15 cellular contexts compared by ENCODE assay signal in the genomic region with DNA sequence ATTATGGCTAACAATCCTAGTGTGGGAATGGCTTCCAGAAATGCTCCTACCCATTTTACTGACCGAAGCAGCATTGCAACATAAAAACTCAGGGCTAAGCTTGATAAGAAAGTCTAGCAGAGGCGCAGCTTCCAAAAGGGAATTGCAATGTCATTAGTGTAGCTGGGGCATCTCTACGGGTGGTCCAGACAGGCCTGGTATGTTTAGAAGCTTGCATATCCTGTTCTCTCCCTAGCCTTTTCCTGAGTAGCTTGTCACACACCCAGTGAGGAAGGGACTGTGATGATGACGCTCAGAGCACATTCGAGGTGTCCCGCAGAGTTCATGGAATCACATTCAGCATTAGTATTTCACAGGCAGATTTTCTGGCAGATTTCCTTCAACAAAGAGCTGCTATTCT. TPM values are rescaled to one million over a fixed set of nuclear protein-coding genes. Genes with fewer than 3 reads are reported as not detected.
DNase-seq lines count a peak whose midpoint lies in the region; ATAC-seq and TF ChIP-seq lines count a peak whose summit lies in the region.
"Had no signal": no experiment of that assay in that cellular context is flagged by ENCODE, and none has a peak within 500 bp of the region (broad histone marks: within the 10 kb centered on the region; RNA-seq: fewer than 3 reads in every experiment).

No MANE protein-coding gene starts in this region.

- TF ChIP-seq CTCF in fibroblast of villous mesenchyme (IDR thresholded peaks at IDR 0.05; ENCODE audit: insufficient read depth, low read depth, low read length), result no peak
- no peak for TF ChIP-seq CTCF in GM10248 (IDR thresholded peaks at IDR 0.05; ENCODE audit: control extremely low read depth, extremely low read depth, low read depth, missing control alignments)

- no peaks in the 10 kb centered on the region for H3K9me3 Mint-ChIP-seq in natural killer cell treated with Interleukin-12 subunit alpha and Interleukin-12 subunit beta and Interleukin-15 and Interleukin-18, amount 100 ng/mL, for 72 hours
- H3K9me3 Mint-ChIP-seq: naive B cell had no signal

- POLR2A ChIA-PET in GM10248 (lab: Yijun Ruan, JAX), result no interaction called here

- no peaks in the 10 kb centered on the region for H3K36me3 Mint-ChIP-seq in natural killer cell treated with Interleukin-12 subunit alpha and Interleukin-12 subunit beta and Interleukin-15 and Interleukin-18, amount 100 ng/mL, for 72 hours
- H3K36me3 Mint-ChIP-seq: CD14-positive monocyte, naive B cell had no signal

- H3K4me3 Mint-ChIP-seq in natural killer cell treated with Interleukin-12 subunit alpha and Interleukin-12 subunit beta and Interleukin-15 and Interleukin-18, amount 100 ng/mL, for 72 hours, result no peak overlapping the region
- H3K4me3 Mint-ChIP-seq: CD14-positive monocyte, naive B cell had no signal

- no peak overlapping the region for H3K27ac Mint-ChIP-seq in natural killer cell treated with Interleukin-12 subunit alpha and Interleukin-12 subunit beta and Interleukin-15 and Interleukin-18, amount 100 ng/mL, for 72 hours
- H3K27ac Mint-ChIP-seq: CD14-positive monocyte, naive B cell had no signal

- no peak overlapping the region for H3K4me3 ChIP-seq in fibroblast of villous mesenchyme (ENCODE audit: low read depth, low read length)
- H3K4me3 ChIP-seq: uterus had no signal

- no peaks in the 10 kb centered on the region for H3K27me3 Mint-ChIP-seq in natural killer cell treated with Interleukin-12 subunit alpha and Interleukin-12 subunit beta and Interleukin-15 and Interleukin-18, amount 100 ng/mL, for 72 hours
- H3K27me3 Mint-ChIP-seq: naive B cell had no signal

- peak; percentile 62 for DNase-seq in Daoy (ENCODE audit: low read depth)
- DNase-seq in RPMI7951 (ENCODE audit: low read depth), result peak; percentile 47
- peak; percentile 92 for DNase-seq in fibroblast of villous mesenchyme (ENCODE audit: low read depth)
- DNase-seq in myocyte (ENCODE audit: low read depth), result peak; percentile 48
- no peak for DNase-seq in natural killer cell treated with Interleukin-12 subunit alpha and Interleukin-12 subunit beta and Interleukin-15 and Interleukin-18, amount 100 ng/mL, for 72 hours (ENCODE audit: low spot score)
- no peak for DNase-seq in GM10248 (ENCODE audit: extremely low spot score)
- no peak for DNase-seq in NCI-H774 (lab: John Stamatoyannopoulos, UW)
- no peak for DNase-seq in NCI-H1105 treated with DMSO at 0.1 percent for 48 hours (lab: John Stamatoyannopoulos, UW)
- DNase-seq: activated CD8-positive, alpha-beta memory T cell treated with anti-CD3 and anti-CD28 coated beads, Interleukin-2, amount 50 U/mL, for 48 hours; amygdala; hypothalamus; KG1; naive B cell; uterus had no signal

- ATAC-seq in natural killer cell treated with Interleukin-12 subunit alpha and Interleukin-12 subunit beta and Interleukin-15 and Interleukin-18, amount 100 ng/mL, for 72 hours, result no peak

- no peaks in the 10 kb centered on the region for H3K4me1 Mint-ChIP-seq in natural killer cell treated with Interleukin-12 subunit alpha and Interleukin-12 subunit beta and Interleukin-15 and Interleukin-18, amount 100 ng/mL, for 72 hours (ENCODE audit: low read depth in 2 of 2)
- H3K4me1 Mint-ChIP-seq: CD14-positive monocyte, naive B cell had no signal

- CTCF ChIA-PET in GM10248 (lab: Yijun Ruan, JAX), result interaction anchor here (1.2 kb wide), 1 partner anchor 24 kb away, joined by 3 read pairs; no protein-coding TSS in a partner anchor

RNA-seq across cellular contexts. Expression of gene COL5A2, which starts 38.0 kb away (rescaled TPM):
- 34.9 and 41.7 TPM in 2 replicates for total RNA-seq in Daoy (2014; rRNA removed; shearing (Covaris generic))
- 175 and 204 TPM in 2 replicates for total RNA-seq in RPMI7951 (2014; rRNA removed; shearing (Covaris generic))
- total RNA-seq in fibroblast of villous mesenchyme, result 693 and 717 TPM in 2 replicates
- total RNA-seq in myocyte, result 278 and 285 TPM in 2 replicates
- polyA plus RNA-seq in myocyte (2012), result 457 TPM
- under 1 TPM; 0.14 to 0.53 TPM for total RNA-seq in natural killer cell treated with Interleukin-12 subunit alpha and Interleukin-12 subunit beta and Interleukin-15 and Interleukin-18, amount 100 ng/mL, for 72 hours
- polyA plus RNA-seq: CD14-positive monocyte had no signal

Comparison
In these comparisons a context has a peak if more than half of its experiments do, and no peak if none do; other contexts are left out.
1. DNase-seq: peak in Daoy (single experiment), RPMI7951 (single experiment), fibroblast of villous mesenchyme (single experiment) and myocyte (single experiment); none in natural killer cell treated with Interleukin-12 subunit alpha and Interleukin-12 subunit beta and Interleukin-15 and Interleukin-18, amount 100 ng/mL, for 72 hours (single experiment), GM10248 (single experiment), NCI-H774 (single experiment) and NCI-H1105 treated with DMSO at 0.1 percent for 48 hours (single experiment).
2. RNA of gene COL5A2, which starts 38.0 kb away (total RNA-seq): 693 to 717 TPM in fibroblast of villous mesenchyme, 278 to 285 TPM in myocyte, 175 to 204 TPM in RPMI7951 and 34.9 to 41.7 TPM in Daoy; 0.14 to 0.53 TPM in natural killer cell treated with Interleukin-12 subunit alpha and Interleukin-12 subunit beta and Interleukin-15 and Interleukin-18, amount 100 ng/mL, for 72 hours; every median in the first group is over 10 times any median in the second.